9 cellular contexts compared by ENCODE assay signal in genomic region chr20:47854687-47855212, GRCh38.
DNase-seq lines count a peak whose midpoint lies in the region; ATAC-seq, FAIRE-seq and TF ChIP-seq lines count a peak whose summit lies in the region.
"Had no signal": no experiment of that assay in that cellular context is flagged by ENCODE, and none has a peak within 500 bp of the region (broad histone marks: within the 10 kb centered on the region; RNA-seq: fewer than 3 reads in every experiment).

No MANE protein-coding gene starts in this region.

- H3K4me3 ChIP-seq in BE2C (ENCODE audit: low read depth, low read length) (no peak overlapping the region), HAP-1 (no peak overlapping the region)
- H3K4me3 ChIP-seq: thoracic aorta had no signal

- CTCF ChIA-PET in T-cell (lab: Charles Lee) = no interaction called here

- H3K27me3 Mint-ChIP-seq in T-cell (peaks cover 13 to 26% of the 10 kb centered on the region in 2 donors), nephron progenitor cell (ENCODE audit: low read depth, poor library complexity) (peaks cover 7% of the 10 kb centered on the region)

- TF ChIP-seq CTCF in BE2C (IDR thresholded peaks at IDR 0.05; ENCODE audit: low read depth, low read length) = peak; percentile 79
- TF ChIP-seq CTCF in nephron progenitor cell (IDR thresholded peaks at IDR 0.05) = no peak

- DNase-seq in BE2C (peak; percentile 66), HAP-1 (ENCODE audit: low spot score in 2 of 2) (peak; percentile 40 to 77), RCC 7860 (ENCODE audit: low spot score) (peak; percentile 15), hepatic stellate cell (ENCODE audit: low spot score) (peak; percentile 31), T-cell (no peak), nephron progenitor cell (no peak)

- in situ Hi-C loops in HAP-1 (cut with MboI; ENCODE audit: low sequenced_read_pairs) = no loop called here

- H3K4me1 Mint-ChIP-seq in T-cell = no peaks in the 10 kb centered on the region
- H3K4me1 Mint-ChIP-seq in nephron progenitor cell = peaks cover 55% of the 10 kb centered on the region

- no peak for ATAC-seq in T-cell (replicated peaks in 1 of 4)
- no peak for ATAC-seq in GM18907 (IDR thresholded peaks at IDR 0.05; ENCODE audit: unreplicated experiment)
- no peak for ATAC-seq in GM18502 (IDR thresholded peaks at IDR 0.05; ENCODE audit: poor library complexity, unreplicated experiment)

- H3K4me3 Mint-ChIP-seq in T-cell (no peak overlapping the region), nephron progenitor cell (no peak overlapping the region)

- H3K4me1 ChIP-seq in BE2C (peaks cover 7% of the 10 kb centered on the region), HAP-1 (peaks cover 11% of the 10 kb centered on the region)

- H3K27ac Mint-ChIP-seq in T-cell = no peak overlapping the region
- no peak overlapping the region for H3K27ac Mint-ChIP-seq in nephron progenitor cell

- H3K36me3 ChIP-seq in BE2C (no peaks in the 10 kb centered on the region), HAP-1 (replicated peaks) (no peaks in the 10 kb centered on the region)
- H3K36me3 ChIP-seq: thoracic aorta had no signal

- H3K36me3 Mint-ChIP-seq in T-cell (no peaks in the 10 kb centered on the region), nephron progenitor cell (ENCODE audit: low read depth) (peaks cover 22% of the 10 kb centered on the region)

- no peaks in the 10 kb centered on the region for H3K9me3 Mint-ChIP-seq in T-cell
- H3K9me3 Mint-ChIP-seq in nephron progenitor cell = peaks cover 57% of the 10 kb centered on the region

- H3K27me3 ChIP-seq in BE2C (no peaks in the 10 kb centered on the region), HAP-1 (ENCODE audit: low read depth) (no peaks in the 10 kb centered on the region)

- POLR2A ChIA-PET in T-cell (lab: Charles Lee) = no interaction called here

- FAIRE-seq in RCC 7860 (lab: Jason Lieb, UNC) = no peak

- H3K9me3 ChIP-seq in BE2C = peaks cover 2% of the 10 kb centered on the region; the same call in 1 of the 2 replicates
- H3K9me3 ChIP-seq in HAP-1 = no peaks in the 10 kb centered on the region
- H3K9me3 ChIP-seq: thoracic aorta had no signal

Comparison
In these comparisons a context has a peak if more than half of its experiments do, and no peak if none do; other contexts are left out.
1. DNase-seq: peak in BE2C (single experiment), HAP-1 (2 of 2), RCC 7860 (single experiment) and hepatic stellate cell (single experiment); none in T-cell (0 of 34) and nephron progenitor cell (single experiment).